ENCODE assay signal across 16 cellular contexts in genomic region chr1:111402083-111402482, GRCh38. TPM values are rescaled to one million over a fixed set of nuclear protein-coding genes. Genes with fewer than 3 reads are reported as not detected.
A peak's percentile ranks its signal among the peaks of the same experiment; 100 is the strongest.
DNase-seq lines count a peak whose midpoint lies in the region; ATAC-seq lines count a peak whose summit lies in the region.
"Had no signal": no experiment of that assay in that cellular context is flagged by ENCODE, and none has a peak within 500 bp of the region (broad histone marks: within the 10 kb centered on the region; RNA-seq: fewer than 3 reads in every experiment).

No MANE protein-coding gene starts in this region.

- ATAC-seq in T-helper 17 cell = no peak
- peak; percentile 97 for ATAC-seq in activated T-helper 17 cell treated with anti-CD3 and anti-CD28 coated beads, Interleukin-2, amount 50 U/mL, for 72 hours (replicated peaks)

- H3K27ac Mint-ChIP-seq in activated T-cell treated with anti-CD3 and anti-CD28 coated beads, Interleukin-2, amount 50 U/mL, for 24 hours = no peak overlapping the region
- peak overlapping the region; percentile 69 for H3K27ac Mint-ChIP-seq in T-helper 17 cell
- H3K27ac Mint-ChIP-seq in activated T-helper 17 cell treated with anti-CD3 and anti-CD28 coated beads, Interleukin-2, amount 50 U/mL, for 72 hours = peak overlapping the region; percentile 44

- no peaks in the 10 kb centered on the region for H3K9me3 ChIP-seq in T-helper 17 cell (ENCODE audit: control insufficient read depth, low read length, poor library complexity, severe bottlenecking)

- no peaks in the 10 kb centered on the region for H3K27me3 Mint-ChIP-seq in activated T-cell treated with anti-CD3 and anti-CD28 coated beads, Interleukin-2, amount 50 U/mL, for 24 hours
- H3K27me3 Mint-ChIP-seq in T-helper 17 cell = peaks cover 13% of the 10 kb centered on the region
- H3K27me3 Mint-ChIP-seq in activated T-helper 17 cell treated with anti-CD3 and anti-CD28 coated beads, Interleukin-2, amount 50 U/mL, for 72 hours = no peaks in the 10 kb centered on the region

- H3K4me3 Mint-ChIP-seq in activated T-cell treated with anti-CD3 and anti-CD28 coated beads, Interleukin-2, amount 50 U/mL, for 24 hours = peak overlapping the region; percentile 30
- no peak overlapping the region for H3K4me3 Mint-ChIP-seq in T-helper 17 cell
- H3K4me3 Mint-ChIP-seq in activated T-helper 17 cell treated with anti-CD3 and anti-CD28 coated beads, Interleukin-2, amount 50 U/mL, for 72 hours = peak overlapping the region; percentile 52

- H3K36me3 Mint-ChIP-seq in activated T-cell treated with anti-CD3 and anti-CD28 coated beads, Interleukin-2, amount 50 U/mL, for 24 hours (ENCODE audit: low read depth) = no peaks in the 10 kb centered on the region
- H3K36me3 Mint-ChIP-seq in T-helper 17 cell (ENCODE audit: low read depth) = no peaks in the 10 kb centered on the region
- H3K36me3 Mint-ChIP-seq in activated T-helper 17 cell treated with anti-CD3 and anti-CD28 coated beads, Interleukin-2, amount 50 U/mL, for 72 hours (ENCODE audit: low read depth) = no peaks in the 10 kb centered on the region
- H3K36me3 Mint-ChIP-seq: IgD-negative memory B cell had no signal

- H3K9me3 Mint-ChIP-seq in activated T-cell treated with anti-CD3 and anti-CD28 coated beads, Interleukin-2, amount 50 U/mL, for 24 hours = peaks cover 3% of the 10 kb centered on the region
- no peaks in the 10 kb centered on the region for H3K9me3 Mint-ChIP-seq in activated T-helper 17 cell treated with anti-CD3 and anti-CD28 coated beads, Interleukin-2, amount 50 U/mL, for 72 hours

- H3K4me1 Mint-ChIP-seq in activated T-cell treated with anti-CD3 and anti-CD28 coated beads, Interleukin-2, amount 50 U/mL, for 24 hours (ENCODE audit: low read depth) = peaks cover 55% of the 10 kb centered on the region
- peaks cover 26% of the 10 kb centered on the region for H3K4me1 Mint-ChIP-seq in T-helper 17 cell
- H3K4me1 Mint-ChIP-seq in activated T-helper 17 cell treated with anti-CD3 and anti-CD28 coated beads, Interleukin-2, amount 50 U/mL, for 72 hours = peaks cover 13% of the 10 kb centered on the region

- no peak for DNase-seq in activated T-cell treated with anti-CD3 and anti-CD28 coated beads, Interleukin-2, amount 50 U/mL, for 24 hours
- DNase-seq in activated T-cell treated with anti-CD3 and anti-CD28 coated beads for 4 hours = no peak
- DNase-seq in T-helper 17 cell = no peak
- peak; percentile 46 for DNase-seq in stimulated activated CD4-positive, alpha-beta T cell treated with anti-CD3 and anti-CD28 coated beads, Interleukin-4, amount 100 ng/mL, for 24 hours
- no peak for DNase-seq in pons (ENCODE audit: low spot score)
- DNase-seq in COLO829 (ENCODE audit: low spot score) = no peak
- DNase-seq: CD8-positive, alpha-beta memory T cell; DMS79; Karpas-422; NCI-H1417 treated with DMSO at 0.1 percent for 48 hours; NCI-H187 treated with DMSO at 0.1 percent for 48 hours; NCI-H226; NCI-H524 had no signal

RNA-seq across cellular contexts. Expression of gene OVGP1, which starts 25.5 kb away (rescaled TPM):
- 1 to 10 TPM; 7.5 to 10.0 TPM for total RNA-seq in T-helper 17 cell
- 1 to 10 TPM; 1.9 to 2.1 TPM for total RNA-seq in activated T-helper 17 cell treated with anti-CD3 and anti-CD28 coated beads, Interleukin-2, amount 50 U/mL, for 72 hours
- total RNA-seq: RPMI7951 had no signal

RNA-seq across cellular contexts. Expression of gene WDR77, which starts 47.0 kb away (rescaled TPM):
- 10 to 100 TPM; 17.6 to 19.5 TPM for total RNA-seq in T-helper 17 cell
- 10 to 100 TPM; 27.5 to 65.2 TPM for total RNA-seq in activated T-helper 17 cell treated with anti-CD3 and anti-CD28 coated beads, Interleukin-2, amount 50 U/mL, for 72 hours

RNA-seq across cellular contexts. Expression of gene ATP5PB, which starts 47.2 kb away (rescaled TPM):
- total RNA-seq in T-helper 17 cell = 100 to 1,000 TPM in 1 of 2 donors, 10 to 100 TPM in 1; 86.1 to 101 TPM
- 100 to 1,000 TPM; 235 to 383 TPM for total RNA-seq in activated T-helper 17 cell treated with anti-CD3 and anti-CD28 coated beads, Interleukin-2, amount 50 U/mL, for 72 hours
